Comparison of ENCODE assay signal across 22 cellular contexts in genomic region chr11:128613300-128613995, GRCh38.
"Had no signal": no experiment of that assay in that cellular context is flagged by ENCODE, and none has a peak within 500 bp of the region (broad histone marks: within the 10 kb centered on the region; RNA-seq: fewer than 3 reads in every experiment).

No MANE protein-coding gene starts in this region.

- FAIRE-seq: endothelial cell of umbilical vein had no signal

- H3K36me3 ChIP-seq: colonic mucosa, left ventricle myocardium inferior, suprapubic skin had no signal

- DNase-seq: activated CD8-positive, alpha-beta memory T cell treated with anti-CD3 and anti-CD28 coated beads, Interleukin-2, amount 50 U/mL, for 48 hours; activated CD8-positive, alpha-beta T cell treated with anti-CD3 and anti-CD28 coated beads for 36 hours; activated gamma-delta T cell; activated naive CD8-positive, alpha-beta T cell treated with anti-CD3 and anti-CD28 coated beads for 36 hours; activated T-cell treated with anti-CD3 and anti-CD28 coated beads, Interleukin-2, amount 50 U/mL, for 72 hours; central memory CD4-positive, alpha-beta T cell; colonic mucosa; foreskin fibroblast; hypothalamus; left ventricle myocardium inferior; mesenchymal stem cell; occipital lobe; stimulated activated CD4-positive, alpha-beta T cell treated with anti-CD3 and anti-CD28 coated beads, Interleukin-15, amount 100 ng/mL, for 24 hours; stimulated activated CD4-positive, alpha-beta T cell treated with anti-CD3 and anti-CD28 coated beads, Interleukin-4, amount 100 ng/mL, for 1 hour; stimulated activated naive CD4-positive, alpha-beta T cell treated with Interleukin-2 at 50 U/mL for 16 hours; T-cell; T-helper 9 cell had no signal

- H3K27ac Mint-ChIP-seq: activated CD8-positive, alpha-beta T cell treated with anti-CD3 and anti-CD28 coated beads for 36 hours; activated naive CD8-positive, alpha-beta T cell treated with anti-CD3 and anti-CD28 coated beads for 36 hours; activated T-cell treated with anti-CD3 and anti-CD28 coated beads, Interleukin-2, amount 50 U/mL, for 72 hours; type B pancreatic cell had no signal

- H3K4me3 Mint-ChIP-seq: activated CD8-positive, alpha-beta T cell treated with anti-CD3 and anti-CD28 coated beads for 36 hours; activated naive CD8-positive, alpha-beta T cell treated with anti-CD3 and anti-CD28 coated beads for 36 hours; activated T-cell treated with anti-CD3 and anti-CD28 coated beads, Interleukin-2, amount 50 U/mL, for 72 hours; brain; nephron; T-cell; type B pancreatic cell had no signal

- H3K9me3 Mint-ChIP-seq: activated CD8-positive, alpha-beta T cell treated with anti-CD3 and anti-CD28 coated beads for 36 hours; activated T-cell treated with anti-CD3 and anti-CD28 coated beads, Interleukin-2, amount 50 U/mL, for 72 hours; T-cell; type B pancreatic cell had no signal

- H3K27ac ChIP-seq: colonic mucosa, left ventricle myocardium inferior, suprapubic skin had no signal

- H3K27me3 Mint-ChIP-seq: activated CD8-positive, alpha-beta T cell treated with anti-CD3 and anti-CD28 coated beads for 36 hours; activated naive CD8-positive, alpha-beta T cell treated with anti-CD3 and anti-CD28 coated beads for 36 hours; T-cell had no signal

- H3K4me3 ChIP-seq: colonic mucosa, left ventricle myocardium inferior, suprapubic skin had no signal

- ATAC-seq: activated CD8-positive, alpha-beta T cell treated with anti-CD3 and anti-CD28 coated beads for 36 hours; activated T-cell treated with anti-CD3 and anti-CD28 coated beads, Interleukin-2, amount 50 U/mL, for 72 hours; T-cell had no signal

- H3K9me3 ChIP-seq: colonic mucosa, left ventricle myocardium inferior, suprapubic skin had no signal

- H3K27me3 ChIP-seq: colonic mucosa had no signal

- H3K4me1 ChIP-seq: colonic mucosa had no signal

- H3K36me3 Mint-ChIP-seq: brain, T-cell, type B pancreatic cell had no signal
